ENCODE assay signal across 1 cellular context in genomic region chr16:68736561-68736960, GRCh38.
TF ChIP-seq lines count a peak whose summit lies in the region.

No MANE protein-coding gene starts in this region.

TF ChIP-seq in A549, 52 proteins besides CTCF, POLR2A, EP300 and RAD21 (continued from another document):
- TF ChIP-seq MAZ (IDR thresholded peaks at IDR 0.05; ENCODE audit: borderline replicate concordance, low read depth, low read length) (no peak), EHF (CRISPR knock-in tag; IDR thresholded peaks at IDR 0.05) (no peak), RCOR1 (IDR thresholded peaks at IDR 0.05; ENCODE audit: low read depth, low read length) (no peak), ELK1 (IDR thresholded peaks at IDR 0.05; ENCODE audit: low read depth, low read length) (no peak), BHLHE40 (IDR thresholded peaks at IDR 0.05; ENCODE audit: low read depth, low read length) (no peak), JUNB (IDR thresholded peaks at IDR 0.05) (no peak), E2F6 (IDR thresholded peaks at IDR 0.05; ENCODE audit: borderline replicate concordance, low read depth) (no peak)
